Comparison of ENCODE assay signal across 8 cellular contexts in genomic region chr9:120916573-120916972, GRCh38. TPM values are rescaled to one million over a fixed set of nuclear protein-coding genes. Genes with fewer than 3 reads are reported as not detected.
DNase-seq lines count a peak whose midpoint lies in the region; ATAC-seq, FAIRE-seq and TF ChIP-seq lines count a peak whose summit lies in the region.
"Had no signal": no experiment of that assay in that cellular context is flagged by ENCODE, and none has a peak within 500 bp of the region (broad histone marks: within the 10 kb centered on the region; RNA-seq: fewer than 3 reads in every experiment).

No MANE protein-coding gene starts in this region.

- no peak overlapping the region for H2AFZ ChIP-seq in neuronal stem cell (ENCODE audit: low read length)

- H2BK5ac ChIP-seq in neuronal stem cell (ENCODE audit: low read length) = no peak overlapping the region

- H3K9me3 Mint-ChIP-seq in HFFc6 = no peaks in the 10 kb centered on the region
- peaks cover 3% of the 10 kb centered on the region for H3K9me3 Mint-ChIP-seq in activated naive CD8-positive, alpha-beta T cell treated with anti-CD3 and anti-CD28 coated beads for 36 hours
- H3K9me3 Mint-ChIP-seq in stimulated activated effector memory CD8-positive, alpha-beta T cell treated with anti-CD3 and anti-CD28 coated beads, Interleukin-12 subunit alpha, Interleukin-12 subunit beta, amount 100 ng/mL, for 72 hours = no peaks in the 10 kb centered on the region
- H3K9me3 Mint-ChIP-seq: nephron progenitor cell had no signal

- DNase-seq in HFFc6 (peak; percentile 35), left ventricle myocardium inferior (peak; percentile 71), neuronal stem cell (ENCODE audit: low spot score) (no peak), urothelium cell line (ENCODE audit: low spot score) (no peak), left colon (no peak)
- DNase-seq in activated naive CD8-positive, alpha-beta T cell treated with anti-CD3 and anti-CD28 coated beads for 36 hours = no peak
- DNase-seq in stimulated activated effector memory CD8-positive, alpha-beta T cell treated with anti-CD3 and anti-CD28 coated beads, Interleukin-12 subunit alpha, Interleukin-12 subunit beta, amount 100 ng/mL, for 72 hours (ENCODE audit: low spot score in 2 of 2) = no peak
- DNase-seq: nephron progenitor cell had no signal

- peak overlapping the region; percentile 56 for H3K27ac ChIP-seq in left ventricle myocardium inferior (replicated peaks)
- no peak overlapping the region for H3K27ac ChIP-seq in neuronal stem cell (replicated peaks; ENCODE audit: low read length)

- no peak overlapping the region for H2AK5ac ChIP-seq in neuronal stem cell (ENCODE audit: low read depth, low read length)

- no peak overlapping the region for H3K18ac ChIP-seq in neuronal stem cell (ENCODE audit: low read length)

- no peak overlapping the region for H2BK12ac ChIP-seq in neuronal stem cell (ENCODE audit: low read length)

- peaks cover 50% of the 10 kb centered on the region for H3K4me1 ChIP-seq in left ventricle myocardium inferior
- peaks cover 12 to 17% of the 10 kb centered on the region in 2 donors for H3K4me1 ChIP-seq in neuronal stem cell (ENCODE audit: control insufficient read depth in 2 of 2, insufficient read depth in 1 of 2, low read depth in 1 of 2, low read length in 2 of 2)

- H3K27ac Mint-ChIP-seq in HFFc6 = no peak overlapping the region
- peak overlapping the region; percentile 88 for H3K27ac Mint-ChIP-seq in activated naive CD8-positive, alpha-beta T cell treated with anti-CD3 and anti-CD28 coated beads for 36 hours
- H3K27ac Mint-ChIP-seq in stimulated activated effector memory CD8-positive, alpha-beta T cell treated with anti-CD3 and anti-CD28 coated beads, Interleukin-12 subunit alpha, Interleukin-12 subunit beta, amount 100 ng/mL, for 72 hours = peak overlapping the region; percentile 85
- H3K27ac Mint-ChIP-seq: nephron progenitor cell had no signal

- H2BK120ac ChIP-seq in neuronal stem cell (ENCODE audit: low read depth, low read length) = no peak overlapping the region

- no peak overlapping the region for H4K8ac ChIP-seq in neuronal stem cell (ENCODE audit: low read depth, low read length)

- H4K91ac ChIP-seq in neuronal stem cell (ENCODE audit: low read depth, low read length, poor library complexity) = no peak overlapping the region

- H3K14ac ChIP-seq in neuronal stem cell (ENCODE audit: low read length) = no peak overlapping the region

- intact Hi-C loops in left ventricle myocardium inferior (cut with micrococcal nuclease) = no loop called here
- intact Hi-C loops in left colon (cut with DNase I, micrococcal nuclease) = no loop called here

- TF ChIP-seq CTCF in HFFc6 (IDR thresholded peaks at IDR 0.05) (peak; percentile 41), left ventricle myocardium inferior (IDR thresholded peaks at IDR 0.05; ENCODE audit: borderline replicate concordance) (peak; percentile 13)

- no peak for FAIRE-seq in urothelium cell line (lab: Jason Lieb, UNC)

- H3K79me1 ChIP-seq in neuronal stem cell (ENCODE audit: low read depth, low read length) = no peaks in the 10 kb centered on the region

- H3K4me1 Mint-ChIP-seq in HFFc6 (ENCODE audit: low read depth) = peaks cover 43% of the 10 kb centered on the region
- H3K4me1 Mint-ChIP-seq in activated naive CD8-positive, alpha-beta T cell treated with anti-CD3 and anti-CD28 coated beads for 36 hours = peaks cover 86% of the 10 kb centered on the region
- peaks cover 91% of the 10 kb centered on the region for H3K4me1 Mint-ChIP-seq in stimulated activated effector memory CD8-positive, alpha-beta T cell treated with anti-CD3 and anti-CD28 coated beads, Interleukin-12 subunit alpha, Interleukin-12 subunit beta, amount 100 ng/mL, for 72 hours

- H3K36me3 Mint-ChIP-seq in HFFc6 (ENCODE audit: low read depth) = peaks cover 11% of the 10 kb centered on the region
- peaks cover 94% of the 10 kb centered on the region for H3K36me3 Mint-ChIP-seq in activated naive CD8-positive, alpha-beta T cell treated with anti-CD3 and anti-CD28 coated beads for 36 hours
- H3K36me3 Mint-ChIP-seq in stimulated activated effector memory CD8-positive, alpha-beta T cell treated with anti-CD3 and anti-CD28 coated beads, Interleukin-12 subunit alpha, Interleukin-12 subunit beta, amount 100 ng/mL, for 72 hours = peaks cover 100% of the 10 kb centered on the region

- peaks cover 2% of the 10 kb centered on the region for H3K27me3 Mint-ChIP-seq in HFFc6 (ENCODE audit: insufficient read depth)
- no peaks in the 10 kb centered on the region for H3K27me3 Mint-ChIP-seq in activated naive CD8-positive, alpha-beta T cell treated with anti-CD3 and anti-CD28 coated beads for 36 hours

- H3K9ac ChIP-seq in neuronal stem cell (ENCODE audit: low read depth, low read length, poor library complexity) = no peak overlapping the region

- no peak overlapping the region for H3K23ac ChIP-seq in neuronal stem cell (ENCODE audit: low read depth, low read length, poor library complexity)

- no peaks in the 10 kb centered on the region for H3K9me3 ChIP-seq in left ventricle myocardium inferior (replicated peaks)
- H3K9me3 ChIP-seq in neuronal stem cell (replicated peaks in 1 of 2; ENCODE audit: control insufficient read depth in 2 of 2, insufficient read depth in 1 of 2, low read depth in 1 of 2, low read length in 2 of 2) = no peaks in the 10 kb centered on the region

- WGBS in neuronal stem cell (ENCODE audit: extremely low coverage in 2 of 2, insufficient read length in 2 of 2, insufficient replicate concordance in 1 of 2), 2 donors = no CpG with 5 or more reads among the region's 3 CpGs

- no peak overlapping the region for H3K4ac ChIP-seq in neuronal stem cell (ENCODE audit: low read length)

- no peak overlapping the region for H2BK15ac ChIP-seq in neuronal stem cell (ENCODE audit: low read length)

- H3K4me2 ChIP-seq in neuronal stem cell (ENCODE audit: insufficient read depth, low read length, poor library complexity, severe bottlenecking) = no peak overlapping the region

- no peak overlapping the region for H3K4me3 Mint-ChIP-seq in HFFc6
- peak overlapping the region; percentile 69 for H3K4me3 Mint-ChIP-seq in activated naive CD8-positive, alpha-beta T cell treated with anti-CD3 and anti-CD28 coated beads for 36 hours
- H3K4me3 Mint-ChIP-seq in stimulated activated effector memory CD8-positive, alpha-beta T cell treated with anti-CD3 and anti-CD28 coated beads, Interleukin-12 subunit alpha, Interleukin-12 subunit beta, amount 100 ng/mL, for 72 hours = peak overlapping the region; percentile 49
- H3K4me3 Mint-ChIP-seq: nephron progenitor cell had no signal

- no peak for ATAC-seq in stimulated activated effector memory CD8-positive, alpha-beta T cell treated with anti-CD3 and anti-CD28 coated beads, Interleukin-12 subunit alpha, Interleukin-12 subunit beta, amount 100 ng/mL, for 72 hours
- no peak for ATAC-seq in left colon

- H3K36me3 ChIP-seq in left ventricle myocardium inferior (no peaks in the 10 kb centered on the region), neuronal stem cell (replicated peaks in 1 of 2; ENCODE audit: control insufficient read depth in 2 of 2, insufficient read depth in 2 of 2, low read length in 2 of 2) (no peaks in the 10 kb centered on the region)

- H3K27me3 ChIP-seq in left ventricle myocardium inferior (ENCODE audit: low read depth) (no peaks in the 10 kb centered on the region), neuronal stem cell (ENCODE audit: control insufficient read depth in 3 of 3, insufficient read depth in 3 of 3, low read depth in 1 of 3, low read length in 3 of 3) (no peaks in the 10 kb centered on the region)

- H3K4me3 ChIP-seq in left ventricle myocardium inferior (no peak overlapping the region), neuronal stem cell (ENCODE audit: low read length in 2 of 2) (no peak overlapping the region)

RNA-seq across cellular contexts. Expression of gene TRAF1, which starts 10.0 kb away (rescaled TPM):
- total RNA-seq in HFFc6 (2021; fragmentation: NEBNext Ultra II Directional; extraction: Animal tissue kit (Norgen Biotek cat#: 25700)) = 1 to 10 TPM in 1 of 6 experiments, under 1 TPM in 5; 0.54 to 1.0 (median 0.87) TPM
- 100 to 1,000 TPM; 169 to 170 TPM for total RNA-seq in activated naive CD8-positive, alpha-beta T cell treated with anti-CD3 and anti-CD28 coated beads for 36 hours
- total RNA-seq in left ventricle myocardium inferior (2.6 TPM), left colon (1 to 10 TPM; 2.2 to 2.8 TPM)
- 2.0 TPM for polyA plus RNA-seq in neuronal stem cell (2013, experiment 1 of 2)
- 2.0 TPM for polyA plus RNA-seq in neuronal stem cell (2013, experiment 2 of 2)

RNA-seq across cellular contexts. Expression of gene PHF19, which starts 39.6 kb away (rescaled TPM):
- total RNA-seq in HFFc6 (2021; fragmentation: NEBNext Ultra II Directional; extraction: Animal tissue kit (Norgen Biotek cat#: 25700)) = 10 to 100 TPM; 49.1 to 83.4 (median 75.7) TPM
- 100 to 1,000 TPM; 216 to 226 TPM for total RNA-seq in activated naive CD8-positive, alpha-beta T cell treated with anti-CD3 and anti-CD28 coated beads for 36 hours
- total RNA-seq in left ventricle myocardium inferior = 13.0 TPM
- polyA plus RNA-seq in neuronal stem cell (2013, experiment 1 of 2) = 24.6 TPM
- polyA plus RNA-seq in neuronal stem cell (2013, experiment 2 of 2) = 23.4 TPM
- 10 to 100 TPM; 11.6 to 14.5 TPM for total RNA-seq in left colon

Comparison
In these comparisons a context has a peak if more than half of its experiments do, and no peak if none do; other contexts are left out.
1. DNase-seq: peak in HFFc6 (single experiment) and left ventricle myocardium inferior (single experiment); none in activated naive CD8-positive, alpha-beta T cell treated with anti-CD3 and anti-CD28 coated beads for 36 hours (single experiment), stimulated activated effector memory CD8-positive, alpha-beta T cell treated with anti-CD3 and anti-CD28 coated beads, Interleukin-12 subunit alpha, Interleukin-12 subunit beta, amount 100 ng/mL, for 72 hours (0 of 2), neuronal stem cell (single experiment), urothelium cell line (single experiment) and left colon (0 of 2).
2. RNA of gene TRAF1, which starts 10.0 kb away (total RNA-seq): 169 to 170 TPM in activated naive CD8-positive, alpha-beta T cell treated with anti-CD3 and anti-CD28 coated beads for 36 hours; 2.2 to 2.8 TPM in left colon, 2.6 TPM in left ventricle myocardium inferior (single experiment) and 0.54 to 1.0 TPM in HFFc6; every median in the first group is over 10 times any median in the second.